In the genomic region with DNA sequence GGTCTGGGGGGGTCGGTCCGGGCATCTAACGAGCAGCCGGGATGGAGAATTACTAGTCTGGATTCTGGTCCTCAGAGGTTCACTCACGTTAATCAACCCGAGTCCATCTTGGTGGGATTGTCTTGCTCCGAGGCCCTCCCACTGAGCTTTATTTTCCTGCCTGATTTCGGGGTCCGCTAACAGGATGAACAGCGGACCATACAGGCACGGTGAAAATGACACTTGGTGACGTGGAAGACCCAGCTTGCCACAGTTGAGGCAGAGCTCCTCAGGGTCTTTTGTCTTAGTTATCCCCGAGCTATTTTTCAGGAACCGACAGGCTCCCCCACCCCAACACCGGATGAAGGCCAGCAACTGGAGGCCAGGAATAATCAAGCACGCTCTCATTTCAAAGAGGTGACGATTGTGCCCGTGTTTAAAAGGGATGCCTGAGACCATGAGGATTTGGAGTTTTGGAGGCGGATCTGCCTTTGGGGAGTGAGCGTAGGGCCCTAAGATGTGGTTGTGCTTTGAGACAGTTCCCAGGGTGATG, we compare ENCODE assay signal across 8 cellular contexts. TPM values are rescaled to one million over a fixed set of nuclear protein-coding genes. Genes with fewer than 3 reads are reported as not detected.
DNase-seq lines count a peak whose midpoint lies in the region; ATAC-seq and TF ChIP-seq lines count a peak whose summit lies in the region.

No MANE protein-coding gene starts in this region.

- WGBS in right lobe of liver (ENCODE audit: insufficient coverage, low coverage, low lambda C conversion rate, missing lambda C conversion rate): 36% methylated on average over 16 of the region's 20 CpGs
- WGBS in testis, 2 donors: 14 to 23% methylated on average over 13 to 20 of the region's 20 CpGs

- no peak for TF ChIP-seq CTCF in GM12865 (IDR thresholded peaks at IDR 0.05; ENCODE audit: insufficient read depth, low read depth, low read length, missing control alignments)
- no peak for TF ChIP-seq CTCF in right lobe of liver (IDR thresholded peaks at IDR 0.05)
- no peak for TF ChIP-seq CTCF in testis (IDR thresholded peaks at IDR 0.05)

- H3K4me3 ChIP-seq in GM12865 (ENCODE audit: low read depth, low read length): peak overlapping the region; percentile 39
- peak overlapping the region; percentile 34 to 57 (median 52) for H3K4me3 ChIP-seq in right lobe of liver
- H3K4me3 ChIP-seq in testis: peak overlapping the region; percentile 61 to 75

- no peaks in the 10 kb centered on the region for H3K4me1 ChIP-seq in right lobe of liver
- H3K4me1 ChIP-seq in testis: no peaks in the 10 kb centered on the region

- H3K27me3 ChIP-seq in right lobe of liver: no peaks in the 10 kb centered on the region
- H3K27me3 ChIP-seq in testis: no peaks in the 10 kb centered on the region

- DNase-seq in GM12865 (ENCODE audit: low read depth) (no peak), right lobe of liver (no peak), testis (peak; percentile 31), GM19240 (ENCODE audit: insufficient read length, low spot score) (no peak), COR-L47 (lab: John Stamatoyannopoulos, UW) (no peak)

- H3K9me3 ChIP-seq in right lobe of liver (no peaks in the 10 kb centered on the region), testis (no peaks in the 10 kb centered on the region)

- H3K27ac ChIP-seq in cingulate gyrus (ENCODE audit: low read depth, low read length): peak overlapping the region; percentile 78
- H3K27ac ChIP-seq in right lobe of liver: peak overlapping the region; percentile 13 to 63 (median 39)
- peak overlapping the region; percentile 86 to 95 for H3K27ac ChIP-seq in testis

- ATAC-seq in HG03565 (IDR thresholded peaks at IDR 0.05; ENCODE audit: unreplicated experiment) (peak; percentile 6), right lobe of liver (peak; percentile 5 to 30 (median 20)), GM19324 (IDR thresholded peaks at IDR 0.05; ENCODE audit: low FRiP score, unreplicated experiment) (no peak)

- intact Hi-C loops in right lobe of liver (cut with DNase I) (no loop called here), testis (cut with DNase I; ENCODE audit: low total_unique reads) (no loop called here)

- H3K36me3 ChIP-seq in right lobe of liver (no peaks in the 10 kb centered on the region), testis (ENCODE audit: low read depth, missing control alignments) (no peaks in the 10 kb centered on the region)

- TF ChIP-seq POLR2A in right lobe of liver (IDR thresholded peaks at IDR 0.05): no peak
- no peak for TF ChIP-seq POLR2A in testis (IDR thresholded peaks at IDR 0.05)

RNA-seq across cellular contexts. Expression of gene LRRD1, which starts 0.5 kb away (rescaled TPM):
- total RNA-seq in right lobe of liver (not detected), testis (10 to 100 TPM in 1 of 2 donors, 1 to 10 TPM in 1; 7.7 to 14.8 TPM)
- polyA plus RNA-seq in testis (ENCODE audit: insufficient read depth, low read depth, low replicate concordance): 8.7 TPM

RNA-seq across cellular contexts. Expression of gene CYP51A1, which starts 45.2 kb away (rescaled TPM):
- total RNA-seq in right lobe of liver (100 to 1,000 TPM in 2 of 6 experiments, 10 to 100 TPM in 4; 35.9 to 144 (median 85.3) TPM), testis (100 to 1,000 TPM; 141 to 147 TPM)
- 138 TPM for polyA plus RNA-seq in testis (ENCODE audit: insufficient read depth, low read depth, low replicate concordance)

Comparison
In these comparisons a context has a peak if more than half of its experiments do, and no peak if none do; other contexts are left out.
1. H3K27ac ChIP-seq: peak in every context shown above with its lines; median percentile 90 in testis; 78 in cingulate gyrus; 39 in right lobe of liver.
2. RNA of gene LRRD1, which starts 0.5 kb away (total RNA-seq): 7.7 to 14.8 TPM in testis; not detected in right lobe of liver; every median in the first group is over 4 times any median in the second.
3. Peak in every context shown above with its lines, with median percentiles within 50 percentile points of each other: H3K4me3 ChIP-seq.